2 cellular contexts compared by ENCODE assay signal in the genomic region with DNA sequence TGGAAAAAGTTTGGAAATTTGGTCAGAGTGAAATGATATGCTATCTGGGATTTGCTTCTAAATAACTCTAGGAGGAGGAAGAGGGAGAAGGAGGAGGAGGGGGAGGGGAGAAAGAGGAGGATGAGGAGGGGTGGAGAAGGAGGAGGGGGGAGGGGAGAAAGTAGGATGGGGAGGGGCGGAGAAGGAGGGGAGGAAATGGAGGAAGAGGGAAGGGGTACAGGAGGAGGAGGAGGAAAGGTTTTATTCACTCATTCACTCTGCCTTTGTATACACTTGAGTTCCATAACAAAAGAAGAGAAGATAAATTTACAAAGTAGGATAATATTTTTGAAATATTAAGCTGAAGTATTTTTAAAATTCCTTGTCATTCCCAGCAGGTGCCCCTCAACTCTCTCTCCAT.
TF ChIP-seq lines count a peak whose summit lies in the region.

No MANE protein-coding gene starts in this region.

TF ChIP-seq in GM23338, 12 proteins besides CTCF, POLR2A, EP300 and RAD21:
- TF ChIP-seq, protein P1, sequence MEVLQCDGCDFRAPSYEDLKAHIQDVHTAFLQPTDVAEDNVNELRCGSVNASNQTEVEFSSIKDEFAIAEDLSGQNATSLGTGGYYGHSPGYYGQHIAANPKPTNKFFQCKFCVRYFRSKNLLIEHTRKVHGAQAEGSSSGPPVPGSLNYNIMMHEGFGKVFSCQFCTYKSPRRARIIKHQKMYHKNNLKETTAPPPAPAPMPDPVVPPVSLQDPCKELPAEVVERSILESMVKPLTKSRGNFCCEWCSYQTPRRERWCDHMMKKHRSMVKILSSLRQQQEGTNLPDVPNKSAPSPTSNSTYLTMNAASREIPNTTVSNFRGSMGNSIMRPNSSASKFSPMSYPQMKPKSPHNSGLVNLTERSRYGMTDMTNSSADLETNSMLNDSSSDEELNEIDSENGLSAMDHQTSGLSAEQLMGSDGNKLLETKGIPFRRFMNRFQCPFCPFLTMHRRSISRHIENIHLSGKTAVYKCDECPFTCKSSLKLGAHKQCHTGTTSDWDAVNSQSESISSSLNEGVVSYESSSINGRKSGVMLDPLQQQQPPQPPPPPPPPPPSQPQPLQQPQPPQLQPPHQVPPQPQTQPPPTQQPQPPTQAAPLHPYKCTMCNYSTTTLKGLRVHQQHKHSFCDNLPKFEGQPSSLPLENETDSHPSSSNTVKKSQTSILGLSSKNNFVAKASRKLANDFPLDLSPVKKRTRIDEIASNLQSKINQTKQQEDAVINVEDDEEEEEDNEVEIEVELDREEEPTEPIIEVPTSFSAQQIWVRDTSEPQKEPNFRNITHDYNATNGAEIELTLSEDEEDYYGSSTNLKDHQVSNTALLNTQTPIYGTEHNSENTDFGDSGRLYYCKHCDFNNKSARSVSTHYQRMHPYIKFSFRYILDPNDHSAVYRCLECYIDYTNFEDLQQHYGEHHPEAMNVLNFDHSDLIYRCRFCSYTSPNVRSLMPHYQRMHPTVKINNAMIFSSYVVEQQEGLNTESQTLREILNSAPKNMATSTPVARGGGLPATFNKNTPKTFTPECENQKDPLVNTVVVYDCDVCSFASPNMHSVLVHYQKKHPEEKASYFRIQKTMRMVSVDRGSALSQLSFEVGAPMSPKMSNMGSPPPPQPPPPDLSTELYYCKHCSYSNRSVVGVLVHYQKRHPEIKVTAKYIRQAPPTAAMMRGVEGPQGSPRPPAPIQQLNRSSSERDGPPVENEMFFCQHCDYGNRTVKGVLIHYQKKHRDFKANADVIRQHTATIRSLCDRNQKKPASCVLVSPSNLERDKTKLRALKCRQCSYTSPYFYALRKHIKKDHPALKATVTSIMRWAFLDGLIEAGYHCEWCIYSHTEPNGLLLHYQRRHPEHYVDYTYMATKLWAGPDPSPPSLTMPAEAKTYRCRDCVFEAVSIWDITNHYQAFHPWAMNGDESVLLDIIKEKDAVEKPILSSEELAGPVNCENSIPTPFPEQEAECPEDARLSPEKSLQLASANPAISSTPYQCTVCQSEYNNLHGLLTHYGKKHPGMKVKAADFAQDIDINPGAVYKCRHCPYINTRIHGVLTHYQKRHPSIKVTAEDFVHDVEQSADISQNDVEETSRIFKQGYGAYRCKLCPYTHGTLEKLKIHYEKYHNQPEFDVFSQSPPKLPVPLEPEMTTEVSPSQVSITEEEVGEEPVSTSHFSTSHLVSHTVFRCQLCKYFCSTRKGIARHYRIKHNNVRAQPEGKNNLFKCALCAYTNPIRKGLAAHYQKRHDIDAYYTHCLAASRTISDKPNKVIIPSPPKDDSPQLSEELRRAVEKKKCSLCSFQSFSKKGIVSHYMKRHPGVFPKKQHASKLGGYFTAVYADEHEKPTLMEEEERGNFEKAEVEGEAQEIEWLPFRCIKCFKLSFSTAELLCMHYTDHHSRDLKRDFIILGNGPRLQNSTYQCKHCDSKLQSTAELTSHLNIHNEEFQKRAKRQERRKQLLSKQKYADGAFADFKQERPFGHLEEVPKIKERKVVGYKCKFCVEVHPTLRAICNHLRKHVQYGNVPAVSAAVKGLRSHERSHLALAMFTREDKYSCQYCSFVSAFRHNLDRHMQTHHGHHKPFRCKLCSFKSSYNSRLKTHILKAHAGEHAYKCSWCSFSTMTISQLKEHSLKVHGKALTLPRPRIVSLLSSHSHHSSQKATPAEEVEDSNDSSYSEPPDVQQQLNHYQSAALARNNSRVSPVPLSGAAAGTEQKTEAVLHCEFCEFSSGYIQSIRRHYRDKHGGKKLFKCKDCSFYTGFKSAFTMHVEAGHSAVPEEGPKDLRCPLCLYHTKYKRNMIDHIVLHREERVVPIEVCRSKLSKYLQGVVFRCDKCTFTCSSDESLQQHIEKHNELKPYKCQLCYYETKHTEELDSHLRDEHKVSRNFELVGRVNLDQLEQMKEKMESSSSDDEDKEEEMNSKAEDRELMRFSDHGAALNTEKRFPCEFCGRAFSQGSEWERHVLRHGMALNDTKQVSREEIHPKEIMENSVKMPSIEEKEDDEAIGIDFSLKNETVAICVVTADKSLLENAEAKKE (CRISPR knock-in tag; IDR thresholded peaks at IDR 0.05), result no peak
- no peak for TF ChIP-seq NANOG (IDR thresholded peaks at IDR 0.05; ENCODE audit: borderline replicate concordance)
- no peak for TF ChIP-seq EZH2 (IDR thresholded peaks at IDR 0.05; ENCODE audit: low read depth, unreplicated experiment)
- TF ChIP-seq, protein P2, sequence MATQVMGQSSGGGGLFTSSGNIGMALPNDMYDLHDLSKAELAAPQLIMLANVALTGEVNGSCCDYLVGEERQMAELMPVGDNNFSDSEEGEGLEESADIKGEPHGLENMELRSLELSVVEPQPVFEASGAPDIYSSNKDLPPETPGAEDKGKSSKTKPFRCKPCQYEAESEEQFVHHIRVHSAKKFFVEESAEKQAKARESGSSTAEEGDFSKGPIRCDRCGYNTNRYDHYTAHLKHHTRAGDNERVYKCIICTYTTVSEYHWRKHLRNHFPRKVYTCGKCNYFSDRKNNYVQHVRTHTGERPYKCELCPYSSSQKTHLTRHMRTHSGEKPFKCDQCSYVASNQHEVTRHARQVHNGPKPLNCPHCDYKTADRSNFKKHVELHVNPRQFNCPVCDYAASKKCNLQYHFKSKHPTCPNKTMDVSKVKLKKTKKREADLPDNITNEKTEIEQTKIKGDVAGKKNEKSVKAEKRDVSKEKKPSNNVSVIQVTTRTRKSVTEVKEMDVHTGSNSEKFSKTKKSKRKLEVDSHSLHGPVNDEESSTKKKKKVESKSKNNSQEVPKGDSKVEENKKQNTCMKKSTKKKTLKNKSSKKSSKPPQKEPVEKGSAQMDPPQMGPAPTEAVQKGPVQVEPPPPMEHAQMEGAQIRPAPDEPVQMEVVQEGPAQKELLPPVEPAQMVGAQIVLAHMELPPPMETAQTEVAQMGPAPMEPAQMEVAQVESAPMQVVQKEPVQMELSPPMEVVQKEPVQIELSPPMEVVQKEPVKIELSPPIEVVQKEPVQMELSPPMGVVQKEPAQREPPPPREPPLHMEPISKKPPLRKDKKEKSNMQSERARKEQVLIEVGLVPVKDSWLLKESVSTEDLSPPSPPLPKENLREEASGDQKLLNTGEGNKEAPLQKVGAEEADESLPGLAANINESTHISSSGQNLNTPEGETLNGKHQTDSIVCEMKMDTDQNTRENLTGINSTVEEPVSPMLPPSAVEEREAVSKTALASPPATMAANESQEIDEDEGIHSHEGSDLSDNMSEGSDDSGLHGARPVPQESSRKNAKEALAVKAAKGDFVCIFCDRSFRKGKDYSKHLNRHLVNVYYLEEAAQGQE (IDR thresholded peaks at IDR 0.05; ENCODE audit: unreplicated experiment), result no peak
- TF ChIP-seq ZNF331 (CRISPR knock-in tag; IDR thresholded peaks at IDR 0.05; ENCODE audit: low read depth), result no peak

TF ChIP-seq in H1, 55 proteins besides CTCF, POLR2A, EP300 and RAD21:
- TF ChIP-seq SUZ12 (IDR thresholded peaks at IDR 0.05; ENCODE audit: low read length) (no peak), SP4 (IDR thresholded peaks at IDR 0.05; ENCODE audit: low read length) (no peak), TAF1 (IDR thresholded peaks at IDR 0.05; ENCODE audit: low read depth, low read length) (no peak), KDM4A (IDR thresholded peaks at IDR 0.05; ENCODE audit: low read depth, low read length, severe bottlenecking) (no peak)
- TF ChIP-seq, protein P3, sequence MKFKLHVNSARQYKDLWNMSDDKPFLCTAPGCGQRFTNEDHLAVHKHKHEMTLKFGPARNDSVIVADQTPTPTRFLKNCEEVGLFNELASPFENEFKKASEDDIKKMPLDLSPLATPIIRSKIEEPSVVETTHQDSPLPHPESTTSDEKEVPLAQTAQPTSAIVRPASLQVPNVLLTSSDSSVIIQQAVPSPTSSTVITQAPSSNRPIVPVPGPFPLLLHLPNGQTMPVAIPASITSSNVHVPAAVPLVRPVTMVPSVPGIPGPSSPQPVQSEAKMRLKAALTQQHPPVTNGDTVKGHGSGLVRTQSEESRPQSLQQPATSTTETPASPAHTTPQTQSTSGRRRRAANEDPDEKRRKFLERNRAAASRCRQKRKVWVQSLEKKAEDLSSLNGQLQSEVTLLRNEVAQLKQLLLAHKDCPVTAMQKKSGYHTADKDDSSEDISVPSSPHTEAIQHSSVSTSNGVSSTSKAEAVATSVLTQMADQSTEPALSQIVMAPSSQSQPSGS (IDR thresholded peaks at IDR 0.05; ENCODE audit: low read length), result no peak
